In genomic region chr2:16270441-16270840, GRCh38 we compare ENCODE assay signal across 19 cellular contexts.
A peak's percentile ranks its signal among the peaks of the same experiment; 100 is the strongest.
DNase-seq lines count a peak whose midpoint lies in the region; ATAC-seq and TF ChIP-seq lines count a peak whose summit lies in the region.
"Had no signal": no experiment of that assay in that cellular context is flagged by ENCODE, and none has a peak within 500 bp of the region (broad histone marks: within the 10 kb centered on the region; RNA-seq: fewer than 3 reads in every experiment).

No MANE protein-coding gene starts in this region.

- no peak overlapping the region for H3K4me3 ChIP-seq in BE2C (ENCODE audit: low read depth, low read length)
- no peak overlapping the region for H3K4me3 ChIP-seq in endodermal cell (ENCODE audit: low read length)
- no peak overlapping the region for H3K4me3 ChIP-seq in CD8-positive, alpha-beta memory T cell (ENCODE audit: low read length)
- H3K4me3 ChIP-seq: A549, BLaER1 had no signal

- H3K4me1 ChIP-seq in BE2C (peaks cover 16% of the 10 kb centered on the region), endodermal cell (ENCODE audit: control insufficient read depth, insufficient read depth, low read length) (no peaks in the 10 kb centered on the region)
- H3K4me1 ChIP-seq in CD8-positive, alpha-beta memory T cell (ENCODE audit: insufficient read depth, low read length): no peaks in the 10 kb centered on the region
- H3K4me1 ChIP-seq: A549, BLaER1, Caco-2 had no signal

- H3K36me3 Mint-ChIP-seq in endodermal cell (ENCODE audit: low read depth) (no peaks in the 10 kb centered on the region), nephron progenitor cell (ENCODE audit: low read depth) (no peaks in the 10 kb centered on the region)
- no peaks in the 10 kb centered on the region for H3K36me3 Mint-ChIP-seq in CD8-positive, alpha-beta memory T cell
- H3K36me3 Mint-ChIP-seq: CD14-positive monocyte; CD4-positive, alpha-beta memory T cell; CD4-positive, CD25-positive, alpha-beta regulatory T cell had no signal

- DNase-seq in BE2C: peak; percentile 97
- DNase-seq in endodermal cell: peak; percentile 5
- DNase-seq in nephron progenitor cell: no peak
- DNase-seq in CD8-positive, alpha-beta memory T cell: no peak
- DNase-seq in superior temporal gyrus (ENCODE audit: extremely low spot score): no peak
- DNase-seq: AML-193; C1 segment of cervical spinal cord; Caco-2; Calu3; CD4-positive, alpha-beta memory T cell; CD4-positive, CD25-positive, alpha-beta regulatory T cell; DMS79 treated with DMSO at 0.1 percent for 48 hours; GF-D8 had no signal

- no peak for TF ChIP-seq CTCF in BE2C (IDR thresholded peaks at IDR 0.05; ENCODE audit: low read depth, low read length)
- no peak for TF ChIP-seq CTCF in endodermal cell (conservative IDR thresholded peaks at IDR 0.05)
- TF ChIP-seq CTCF in nephron progenitor cell (IDR thresholded peaks at IDR 0.05): no peak

- 93 to 100% methylated on average over 3 to 4 of the region's 4 CpGs for WGBS in endodermal cell (ENCODE audit: insufficient coverage in 1 of 2, insufficient read length in 1 of 2), 2 experiments

- no peaks in the 10 kb centered on the region for H3K27me3 Mint-ChIP-seq in endodermal cell (ENCODE audit: insufficient read depth)
- peaks cover 3% of the 10 kb centered on the region for H3K27me3 Mint-ChIP-seq in nephron progenitor cell (ENCODE audit: low read depth, poor library complexity)
- peaks cover 0 to 3% of the 10 kb centered on the region in 2 donors for H3K27me3 Mint-ChIP-seq in CD8-positive, alpha-beta memory T cell
- H3K27me3 Mint-ChIP-seq: CD4-positive, alpha-beta memory T cell; CD4-positive, CD25-positive, alpha-beta regulatory T cell had no signal

- H3K36me3 ChIP-seq in BE2C (no peaks in the 10 kb centered on the region), endodermal cell (ENCODE audit: control insufficient read depth, insufficient read depth, low read length) (no peaks in the 10 kb centered on the region)
- no peaks in the 10 kb centered on the region for H3K36me3 ChIP-seq in CD8-positive, alpha-beta memory T cell (ENCODE audit: insufficient read depth, low read length)
- H3K36me3 ChIP-seq: BLaER1 had no signal

- no peak overlapping the region for H3K27ac ChIP-seq in endodermal cell (ENCODE audit: low read depth, low read length)
- no peak overlapping the region for H3K27ac ChIP-seq in CD8-positive, alpha-beta memory T cell (ENCODE audit: low read depth, low read length)
- H3K27ac ChIP-seq: 22Rv1, A549, BLaER1 had no signal

- POLR2A ChIA-PET in CD8-positive, alpha-beta memory T cell (lab: Charles Lee): no interaction called here

- H3K27me3 ChIP-seq in BE2C: no peaks in the 10 kb centered on the region
- H3K27me3 ChIP-seq in endodermal cell (ENCODE audit: control insufficient read depth, insufficient read depth, low read length, poor library complexity, severe bottlenecking): no peaks in the 10 kb centered on the region
- no peaks in the 10 kb centered on the region for H3K27me3 ChIP-seq in CD8-positive, alpha-beta memory T cell (ENCODE audit: insufficient read depth, low read length, poor library complexity, severe bottlenecking)
- H3K27me3 ChIP-seq: BLaER1 had no signal

- H3K4me1 Mint-ChIP-seq in endodermal cell (peaks cover 13% of the 10 kb centered on the region), nephron progenitor cell (peaks cover 7% of the 10 kb centered on the region)
- no peaks in the 10 kb centered on the region for H3K4me1 Mint-ChIP-seq in CD8-positive, alpha-beta memory T cell
- H3K4me1 Mint-ChIP-seq: B cell; CD14-positive monocyte; CD4-positive, alpha-beta memory T cell; CD4-positive, CD25-positive, alpha-beta regulatory T cell had no signal

- H3K27ac Mint-ChIP-seq in endodermal cell (no peak overlapping the region), nephron progenitor cell (peak overlapping the region; percentile 30)
- H3K27ac Mint-ChIP-seq in CD8-positive, alpha-beta memory T cell: no peak overlapping the region
- H3K27ac Mint-ChIP-seq: B cell; CD14-positive monocyte; CD4-positive, alpha-beta memory T cell had no signal

- ATAC-seq in HG03432 (IDR thresholded peaks at IDR 0.05; ENCODE audit: unreplicated experiment): no peak
- ATAC-seq: A549 had no signal

- H3K4me3 Mint-ChIP-seq in endodermal cell (no peak overlapping the region), nephron progenitor cell (no peak overlapping the region)
- no peak overlapping the region for H3K4me3 Mint-ChIP-seq in CD8-positive, alpha-beta memory T cell
- H3K4me3 Mint-ChIP-seq: B cell; CD14-positive monocyte; CD4-positive, alpha-beta memory T cell; CD4-positive, CD25-positive, alpha-beta regulatory T cell had no signal

- H3K9me3 ChIP-seq in BE2C: peaks cover 18% of the 10 kb centered on the region
- peaks cover 5% of the 10 kb centered on the region for H3K9me3 ChIP-seq in endodermal cell (ENCODE audit: control insufficient read depth, low read length)
- H3K9me3 ChIP-seq in CD8-positive, alpha-beta memory T cell (ENCODE audit: low read length): no peaks in the 10 kb centered on the region
- H3K9me3 ChIP-seq: A549, BLaER1, Caco-2 had no signal

- H3K9me3 Mint-ChIP-seq in endodermal cell: peaks cover 3% of the 10 kb centered on the region
- H3K9me3 Mint-ChIP-seq in nephron progenitor cell: no peaks in the 10 kb centered on the region
- H3K9me3 Mint-ChIP-seq in CD8-positive, alpha-beta memory T cell: peaks cover 0 to 2% (median 1%) of the 10 kb centered on the region in 5 donors

- H3K9ac ChIP-seq in endodermal cell (ENCODE audit: extremely low read depth, low read length, poor library complexity, severe bottlenecking): no peak overlapping the region
- H3K9ac ChIP-seq: BLaER1 had no signal

- CTCF ChIA-PET in CD8-positive, alpha-beta memory T cell (lab: Charles Lee): no interaction called here

Comparison
In these comparisons a context has a peak if more than half of its experiments do, and no peak if none do; other contexts are left out.
1. DNase-seq: peak in BE2C (single experiment) and endodermal cell (single experiment); none in nephron progenitor cell (single experiment), CD8-positive, alpha-beta memory T cell (0 of 5) and superior temporal gyrus (single experiment).